Comparison of ENCODE assay signal across 10 cellular contexts in the genomic region with DNA sequence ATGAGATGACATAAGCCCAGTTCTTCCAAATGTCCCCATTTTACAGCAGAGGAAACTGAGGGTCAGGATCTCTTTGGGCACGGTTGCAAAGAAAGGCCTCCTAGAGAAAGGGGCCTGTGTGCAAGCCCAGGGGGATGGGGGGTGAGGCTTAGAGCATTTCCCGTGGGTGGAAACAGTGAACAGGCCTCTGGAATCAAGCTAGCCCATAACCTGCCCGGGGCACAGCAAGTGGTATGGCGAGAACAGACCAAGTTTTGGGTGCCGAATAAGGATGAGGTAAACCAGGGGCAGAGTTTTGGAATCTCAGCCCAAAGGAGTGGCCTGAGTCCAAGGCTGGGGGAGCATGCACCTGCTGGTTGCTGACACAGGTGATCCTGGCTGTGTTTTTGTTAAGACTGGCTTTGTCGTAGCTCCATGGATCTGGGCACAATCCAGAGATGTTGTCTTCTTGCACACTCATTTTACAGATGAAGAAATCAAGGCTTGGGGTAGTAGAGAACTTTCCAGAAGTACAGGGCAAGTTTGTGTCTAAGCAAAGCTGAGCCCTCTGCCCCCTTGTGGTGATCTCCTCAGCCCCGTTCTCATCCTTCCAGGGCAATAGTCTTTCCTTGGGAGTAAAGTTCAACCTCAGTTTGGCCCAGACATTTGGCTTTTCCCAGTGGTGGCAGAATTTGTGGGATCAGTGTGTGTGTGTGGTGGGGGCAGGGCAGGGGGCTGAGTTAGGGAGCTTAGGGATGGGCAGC. TPM values are rescaled to one million over a fixed set of nuclear protein-coding genes. Genes with fewer than 3 reads are reported as not detected.
DNase-seq lines count a peak whose midpoint lies in the region; ATAC-seq and TF ChIP-seq lines count a peak whose summit lies in the region.
"Had no signal": no experiment of that assay in that cellular context is flagged by ENCODE, and none has a peak within 500 bp of the region (broad histone marks: within the 10 kb centered on the region; RNA-seq: fewer than 3 reads in every experiment).

No MANE protein-coding gene starts in this region.

- ATAC-seq in GM18907 (IDR thresholded peaks at IDR 0.05; ENCODE audit: unreplicated experiment): no peak

- peak overlapping the region; percentile 10 for H3K27ac Mint-ChIP-seq in activated T-helper 1 cell treated with anti-CD3 and anti-CD28 coated beads, Interleukin-12 subunit alpha, Interleukin-12 subunit beta, Interleukin-2, Interleukin-4 antibody, amounts not matched to agents 30 ng/mL and 10 ng/mL and 1 ng/mL, durations not matched to agents 14 hours and 24 hours and 36 hours
- H3K27ac Mint-ChIP-seq: dendritic cell treated with granulocyte-macrophage colony-stimulating factor and Interleukin-4, amounts not matched to agents 40 ng/mL and 50 ng/mL, for 4 days had no signal

- H3K4me3 ChIP-seq in AG09309 (ENCODE audit: control insufficient read depth, low read depth, low read length): no peak overlapping the region

- no peaks in the 10 kb centered on the region for H3K36me3 Mint-ChIP-seq in activated T-helper 1 cell treated with anti-CD3 and anti-CD28 coated beads, Interleukin-12 subunit alpha, Interleukin-12 subunit beta, Interleukin-2, Interleukin-4 antibody, amounts not matched to agents 30 ng/mL and 10 ng/mL and 1 ng/mL, durations not matched to agents 14 hours and 24 hours and 36 hours (ENCODE audit: low read depth)

- peaks cover 9% of the 10 kb centered on the region for H3K9me3 Mint-ChIP-seq in activated T-helper 1 cell treated with anti-CD3 and anti-CD28 coated beads, Interleukin-12 subunit alpha, Interleukin-12 subunit beta, Interleukin-2, Interleukin-4 antibody, amounts not matched to agents 30 ng/mL and 10 ng/mL and 1 ng/mL, durations not matched to agents 14 hours and 24 hours and 36 hours
- H3K9me3 Mint-ChIP-seq: dendritic cell treated with granulocyte-macrophage colony-stimulating factor and Interleukin-4, amounts not matched to agents 40 ng/mL and 50 ng/mL, for 4 days had no signal

- DNase-seq in AG09309 (ENCODE audit: low read depth): no peak
- DNase-seq in activated T-helper 1 cell treated with anti-CD3 and anti-CD28 coated beads, Interleukin-12 subunit alpha, Interleukin-12 subunit beta, Interleukin-2, Interleukin-4 antibody, amounts not matched to agents 30 ng/mL and 10 ng/mL and 1 ng/mL, durations not matched to agents 14 hours and 24 hours and 36 hours (ENCODE audit: low spot score): no peak
- peak; percentile 66 for DNase-seq in iPS-NIHi7 (ENCODE audit: extremely low spot score)
- DNase-seq in NCI-H2227 treated with DMSO at 0.1 percent for 48 hours (lab: John Stamatoyannopoulos, UW): no peak
- no peak for DNase-seq in retina
- DNase-seq in DMS 273 (lab: John Stamatoyannopoulos, UW; ENCODE audit: unreplicated experiment): no peak
- DNase-seq: stimulated activated CD4-positive, alpha-beta T cell treated with anti-CD3 and anti-CD28 coated beads, Interleukin-4, amount 100 ng/mL, for 4 hours had no signal

- peaks cover 34% of the 10 kb centered on the region for H3K4me1 Mint-ChIP-seq in activated T-helper 1 cell treated with anti-CD3 and anti-CD28 coated beads, Interleukin-12 subunit alpha, Interleukin-12 subunit beta, Interleukin-2, Interleukin-4 antibody, amounts not matched to agents 30 ng/mL and 10 ng/mL and 1 ng/mL, durations not matched to agents 14 hours and 24 hours and 36 hours (ENCODE audit: low read depth)

- H3K27me3 Mint-ChIP-seq in activated T-helper 1 cell treated with anti-CD3 and anti-CD28 coated beads, Interleukin-12 subunit alpha, Interleukin-12 subunit beta, Interleukin-2, Interleukin-4 antibody, amounts not matched to agents 30 ng/mL and 10 ng/mL and 1 ng/mL, durations not matched to agents 14 hours and 24 hours and 36 hours (ENCODE audit: insufficient read depth): peaks cover 6% of the 10 kb centered on the region

- intact Hi-C loops in activated T-helper 1 cell treated with anti-CD3 and anti-CD28 coated beads, Interleukin-12 subunit alpha, Interleukin-12 subunit beta, Interleukin-2, Interleukin-4 antibody, amounts not matched to agents 30 ng/mL and 10 ng/mL and 1 ng/mL, durations not matched to agents 14 hours and 24 hours and 36 hours (cut with micrococcal nuclease): no loop called here

- H3K4me3 Mint-ChIP-seq in activated T-helper 1 cell treated with anti-CD3 and anti-CD28 coated beads, Interleukin-12 subunit alpha, Interleukin-12 subunit beta, Interleukin-2, Interleukin-4 antibody, amounts not matched to agents 30 ng/mL and 10 ng/mL and 1 ng/mL, durations not matched to agents 14 hours and 24 hours and 36 hours: no peak overlapping the region
- H3K4me3 Mint-ChIP-seq: dendritic cell treated with granulocyte-macrophage colony-stimulating factor and Interleukin-4, amounts not matched to agents 40 ng/mL and 50 ng/mL, for 4 days had no signal

- TF ChIP-seq CTCF in AG09309 (IDR thresholded peaks at IDR 0.05; ENCODE audit: control insufficient read depth, insufficient read depth, low read depth, low read length, missing control alignments) (peak; percentile 47), GM12874 (IDR thresholded peaks at IDR 0.05; ENCODE audit: insufficient read depth, low read depth, low read length) (peak; percentile 29; the same call in 1 of the 2 replicates)

RNA-seq across cellular contexts. Expression of a gene that starts 53.5 kb away (rescaled TPM):
- 0.93 and 1.9 TPM in 2 replicates for total RNA-seq in activated T-helper 1 cell treated with anti-CD3 and anti-CD28 coated beads, Interleukin-12 subunit alpha, Interleukin-12 subunit beta, Interleukin-2, Interleukin-4 antibody, amounts not matched to agents 30 ng/mL and 10 ng/mL and 1 ng/mL, durations not matched to agents 14 hours and 24 hours and 36 hours
